In genomic region chr2:98769784-98770183, GRCh38 we compare ENCODE assay signal across 9 cellular contexts. TPM values are rescaled to one million over a fixed set of nuclear protein-coding genes. Genes with fewer than 3 reads are reported as not detected.
DNase-seq lines count a peak whose midpoint lies in the region; ATAC-seq and TF ChIP-seq lines count a peak whose summit lies in the region.
"Had no signal": no experiment of that assay in that cellular context is flagged by ENCODE, and none has a peak within 500 bp of the region (broad histone marks: within the 10 kb centered on the region; RNA-seq: fewer than 3 reads in every experiment).

No MANE protein-coding gene starts in this region.

- H3K9me3 Mint-ChIP-seq in CD4-positive, CD25-positive, alpha-beta regulatory T cell, result peaks cover 0 to 2% (median 0%) of the 10 kb centered on the region in 7 donors
- H3K9me3 Mint-ChIP-seq in T-helper 1 cell treated with Interleukin-12 subunit alpha and Interleukin-12 subunit beta and Interleukin-4 antibody, amounts not matched to agents 30 μg/mL and 1 μg/mL, for 36 hours, result no peaks in the 10 kb centered on the region

- no peaks in the 10 kb centered on the region for H3K36me3 ChIP-seq in CD4-positive, CD25-positive, alpha-beta regulatory T cell (ENCODE audit: control insufficient read depth, insufficient read depth, low read length)

- no peak for ATAC-seq in CD4-positive, CD25-positive, alpha-beta regulatory T cell (ENCODE audit: low read depth in 2 of 2)
- no peak for ATAC-seq in GM18907 (IDR thresholded peaks at IDR 0.05; ENCODE audit: unreplicated experiment)
- no peak for ATAC-seq in GM19351 (IDR thresholded peaks at IDR 0.05; ENCODE audit: unreplicated experiment)

- peaks cover 8% of the 10 kb centered on the region for H3K36me3 Mint-ChIP-seq in CD4-positive, CD25-positive, alpha-beta regulatory T cell
- peaks cover 10% of the 10 kb centered on the region for H3K36me3 Mint-ChIP-seq in T-helper 1 cell treated with Interleukin-12 subunit alpha and Interleukin-12 subunit beta and Interleukin-4 antibody, amounts not matched to agents 30 μg/mL and 1 μg/mL, for 36 hours (ENCODE audit: low read depth)

- H3K27ac ChIP-seq in CD4-positive, CD25-positive, alpha-beta regulatory T cell (ENCODE audit: insufficient read depth, low read length, poor library complexity, severe bottlenecking), result peak overlapping the region; percentile 85
- H3K27ac ChIP-seq: C4-2B had no signal

- peak overlapping the region; percentile 95 to 96 (median 96) for H3K27ac Mint-ChIP-seq in CD4-positive, CD25-positive, alpha-beta regulatory T cell
- H3K27ac Mint-ChIP-seq in T-helper 1 cell treated with Interleukin-12 subunit alpha and Interleukin-12 subunit beta and Interleukin-4 antibody, amounts not matched to agents 30 μg/mL and 1 μg/mL, for 36 hours, result peak overlapping the region; percentile 98

- peak overlapping the region; percentile 47 for H3K4me3 ChIP-seq in CD4-positive, CD25-positive, alpha-beta regulatory T cell (ENCODE audit: low read depth, low read length)
- no peak overlapping the region for H3K4me3 ChIP-seq in epithelial cell of esophagus (ENCODE audit: low read length)

- peak overlapping the region; percentile 59 to 95 (median 86) for H3K4me3 Mint-ChIP-seq in CD4-positive, CD25-positive, alpha-beta regulatory T cell
- H3K4me3 Mint-ChIP-seq in T-helper 1 cell treated with Interleukin-12 subunit alpha and Interleukin-12 subunit beta and Interleukin-4 antibody, amounts not matched to agents 30 μg/mL and 1 μg/mL, for 36 hours, result peak overlapping the region; percentile 94

- H3K9me3 ChIP-seq in CD4-positive, CD25-positive, alpha-beta regulatory T cell (ENCODE audit: control insufficient read depth in 2 of 2, low read length in 2 of 2), result no peaks in the 10 kb centered on the region

- no peaks in the 10 kb centered on the region for H3K27me3 ChIP-seq in CD4-positive, CD25-positive, alpha-beta regulatory T cell (ENCODE audit: control insufficient read depth, insufficient read depth, low read length)

- no peak for TF ChIP-seq CTCF in epithelial cell of esophagus (IDR thresholded peaks at IDR 0.05; ENCODE audit: insufficient read depth, low read depth, low read length, missing control alignments)

- no peak for DNase-seq in CD4-positive, CD25-positive, alpha-beta regulatory T cell
- DNase-seq in NCI-H1105 (lab: John Stamatoyannopoulos, UW) (peak; percentile 87), epithelial cell of esophagus (ENCODE audit: low read depth) (peak; percentile 38), GF-D8 (lab: John Stamatoyannopoulos, UW) (no peak), hippocampal formation (lab: John Stamatoyannopoulos, UW) (no peak)

- peaks cover 8 to 91% (median 51%) of the 10 kb centered on the region in 4 donors for H3K4me1 Mint-ChIP-seq in CD4-positive, CD25-positive, alpha-beta regulatory T cell
- H3K4me1 Mint-ChIP-seq in T-helper 1 cell treated with Interleukin-12 subunit alpha and Interleukin-12 subunit beta and Interleukin-4 antibody, amounts not matched to agents 30 μg/mL and 1 μg/mL, for 36 hours (ENCODE audit: low read depth), result peaks cover 64% of the 10 kb centered on the region

- peaks cover 55% of the 10 kb centered on the region for H3K4me1 ChIP-seq in CD4-positive, CD25-positive, alpha-beta regulatory T cell (ENCODE audit: control insufficient read depth, insufficient read depth, low read length, poor library complexity, severe bottlenecking)

- H3K27me3 Mint-ChIP-seq in CD4-positive, CD25-positive, alpha-beta regulatory T cell, result no peaks in the 10 kb centered on the region
- H3K27me3 Mint-ChIP-seq in T-helper 1 cell treated with Interleukin-12 subunit alpha and Interleukin-12 subunit beta and Interleukin-4 antibody, amounts not matched to agents 30 μg/mL and 1 μg/mL, for 36 hours (ENCODE audit: low read depth), result no peaks in the 10 kb centered on the region

RNA-seq across cellular contexts. Expression of gene MGAT4A, which starts 38.9 kb away (rescaled TPM):
- 105 TPM for total RNA-seq in CD4-positive, CD25-positive, alpha-beta regulatory T cell
- 100 to 1,000 TPM; 101 to 143 (median 129) TPM for polyA plus RNA-seq in CD4-positive, CD25-positive, alpha-beta regulatory T cell

Comparison
In these comparisons a context has a peak if more than half of its experiments do, and no peak if none do; other contexts are left out.
1. DNase-seq: peak in NCI-H1105 (single experiment) and epithelial cell of esophagus (single experiment); none in CD4-positive, CD25-positive, alpha-beta regulatory T cell (0 of 3), GF-D8 (single experiment) and hippocampal formation (0 of 2).